Comparison of ENCODE assay signal across 9 cellular contexts in the genomic region with DNA sequence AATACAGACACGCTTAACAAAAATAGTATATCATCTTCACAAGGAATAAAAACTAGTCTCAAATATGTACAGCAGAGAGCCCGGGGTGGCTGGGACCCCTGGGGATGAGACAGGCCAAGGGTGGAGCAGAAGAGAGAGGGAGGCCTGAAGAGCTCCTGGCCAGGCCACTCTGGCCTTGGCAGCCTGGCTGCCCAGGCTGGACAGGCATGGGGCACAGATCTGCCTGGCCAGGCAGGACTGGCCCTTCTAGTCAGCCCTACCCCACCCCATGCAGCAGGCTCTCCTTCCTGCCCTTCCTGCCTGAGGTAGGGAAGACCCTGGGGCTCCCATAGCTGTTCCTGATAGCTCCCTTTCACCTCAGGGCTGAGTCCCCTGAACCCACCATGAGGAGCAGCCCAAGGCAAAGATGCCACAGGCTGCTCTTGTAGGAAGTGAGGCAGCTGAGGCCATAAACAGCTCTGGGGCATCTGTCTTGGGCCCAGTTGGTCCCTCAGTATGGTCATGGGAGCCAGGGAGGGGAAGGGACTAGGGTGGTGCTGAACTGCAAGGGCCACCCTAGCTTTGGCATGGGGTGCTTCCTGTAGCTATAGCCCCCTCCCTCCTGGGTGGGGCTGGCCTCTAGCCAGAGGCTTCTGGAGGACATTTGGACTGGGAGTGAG. TPM values are rescaled to one million over a fixed set of nuclear protein-coding genes. Genes with fewer than 3 reads are reported as not detected.
A peak's percentile ranks its signal among the peaks of the same experiment; 100 is the strongest.
DNase-seq lines count a peak whose midpoint lies in the region; ATAC-seq and TF ChIP-seq lines count a peak whose summit lies in the region.
"Had no signal": no experiment of that assay in that cellular context is flagged by ENCODE, and none has a peak within 500 bp of the region (broad histone marks: within the 10 kb centered on the region; RNA-seq: fewer than 3 reads in every experiment).

No MANE protein-coding gene starts in this region.

- peaks cover 0 to 36% of the 10 kb centered on the region in 2 donors for H3K36me3 Mint-ChIP-seq in CD4-positive, alpha-beta memory T cell

- no peaks in the 10 kb centered on the region for H3K27me3 Mint-ChIP-seq in CD4-positive, alpha-beta memory T cell

- H3K9ac ChIP-seq in trophoblast cell (ENCODE audit: low read length), result no peak overlapping the region

- CTCF ChIA-PET in CD4-positive, alpha-beta memory T cell (lab: Charles Lee; ENCODE audit: partially characterized antibody), result interaction anchor here (1.0 to 9.7 kb wide), 5 partner anchors 10 to 63 kb away, joined by 4 to 581 read pairs (median 6); partner anchors contain the start of gene BCL2L1
- CTCF ChIA-PET in PC-9 (lab: Charles Lee), result interaction anchor here (1.4 to 2.4 kb wide), 2 partner anchors 37 to 59 kb away, joined by 4 to 16 read pairs; no protein-coding TSS in a partner anchor

- H3K4me2 ChIP-seq in PC-9 (peak overlapping the region; percentile 30; the same call in 1 of the 2 replicates), trophoblast cell (ENCODE audit: low read length) (no peak overlapping the region)

- H3K9me2 ChIP-seq in PC-9 (ENCODE audit: insufficient read depth), result no peaks in the 10 kb centered on the region

- H3K4ac ChIP-seq in trophoblast cell (ENCODE audit: low read depth, low read length), result no peak overlapping the region

- no peaks in the 10 kb centered on the region for H3K9me3 ChIP-seq in CD4-positive, alpha-beta memory T cell (ENCODE audit: control insufficient read depth in 1 of 2, low read length in 2 of 2)
- H3K9me3 ChIP-seq in PC-9 (ENCODE audit: insufficient read depth, low read depth), result no peaks in the 10 kb centered on the region
- H3K9me3 ChIP-seq in trophoblast cell (ENCODE audit: insufficient read depth, low read depth, low read length), result no peaks in the 10 kb centered on the region

- H4K91ac ChIP-seq in trophoblast cell (ENCODE audit: low read depth, low read length), result no peak overlapping the region

- H3K27ac Mint-ChIP-seq in CD4-positive, alpha-beta memory T cell, result peak overlapping the region in 5 of 7 donors; percentile 42 to 66 (median 63)

- peak overlapping the region; percentile 4 for H3K18ac ChIP-seq in trophoblast cell (ENCODE audit: low read length)

- POLR2A ChIA-PET in CD4-positive, alpha-beta memory T cell (lab: Charles Lee; ENCODE audit: partially characterized antibody), result interaction anchor here (1.1 to 2.9 kb wide), 4 partner anchors 11 to 58 kb away, joined by 4 to 38 read pairs (median 7); partner anchors contain the start of gene BCL2L1
- POLR2A ChIA-PET in PC-9 (lab: Charles Lee; ENCODE audit: unreplicated experiment), result interaction anchor here (0.6 kb wide), 2 partner anchors 30 to 44 kb away, joined by 5 read pairs; no protein-coding TSS in a partner anchor

- no peak overlapping the region for H4K8ac ChIP-seq in trophoblast cell (ENCODE audit: low read depth, low read length)

- H3F3A ChIP-seq in PC-9 (ENCODE audit: insufficient read depth, low read depth), result peaks cover 79% of the 10 kb centered on the region

- peaks cover 45% of the 10 kb centered on the region for H3K4me1 ChIP-seq in CD4-positive, alpha-beta memory T cell (ENCODE audit: insufficient read depth, low read length)
- H3K4me1 ChIP-seq in PC-9 (replicated peaks; ENCODE audit: insufficient read depth), result peaks cover 53% of the 10 kb centered on the region
- peaks cover 26 to 28% of the 10 kb centered on the region in 2 experiments for H3K4me1 ChIP-seq in trophoblast cell (ENCODE audit: control insufficient read depth in 1 of 2, insufficient read depth in 2 of 2, low read length in 2 of 2)

- no peak overlapping the region for H2BK5ac ChIP-seq in trophoblast cell (ENCODE audit: low read depth, low read length, poor library complexity)

- peaks cover 17% of the 10 kb centered on the region for H3K36me3 ChIP-seq in CD4-positive, alpha-beta memory T cell (ENCODE audit: insufficient read depth, low read length)
- H3K36me3 ChIP-seq in PC-9 (ENCODE audit: low read depth), result peaks cover 17% of the 10 kb centered on the region
- peaks cover 13 to 15% of the 10 kb centered on the region in 2 experiments for H3K36me3 ChIP-seq in trophoblast cell (ENCODE audit: control insufficient read depth in 1 of 2, insufficient read depth in 2 of 2, low read length in 2 of 2)
- peaks cover 25% of the 10 kb centered on the region for H3K36me3 ChIP-seq in brain microvascular endothelial cell (replicated peaks)

- ATAC-seq in GM21390 (IDR thresholded peaks at IDR 0.05; ENCODE audit: unreplicated experiment), result no peak

- H4K20me1 ChIP-seq in PC-9 (ENCODE audit: insufficient read depth), result peaks cover 28% of the 10 kb centered on the region

- no peak overlapping the region for H4K12ac ChIP-seq in trophoblast cell (ENCODE audit: low read depth, low read length)

- H3K14ac ChIP-seq in trophoblast cell (ENCODE audit: low read length), result no peak overlapping the region

- H3K4me3 ChIP-seq in CD4-positive, alpha-beta memory T cell (ENCODE audit: low read length in 2 of 2), result no peak overlapping the region
- no peak overlapping the region for H3K4me3 ChIP-seq in PC-9
- no peak overlapping the region for H3K4me3 ChIP-seq in trophoblast cell (ENCODE audit: low read depth, low read length)
- no peak overlapping the region for H3K4me3 ChIP-seq in brain microvascular endothelial cell (ENCODE audit: low read depth, low read length)

- WGBS in trophoblast cell (ENCODE audit: extremely low coverage, insufficient coverage, insufficient read length), result no CpG with 5 or more reads among the region's 2 CpGs

- H3K79me2 ChIP-seq in PC-9 (ENCODE audit: low read depth), result peaks cover 38% of the 10 kb centered on the region
- H3K79me2 ChIP-seq in trophoblast cell (ENCODE audit: control insufficient read depth, insufficient read depth, low read length, poor library complexity), result no peaks in the 10 kb centered on the region

- H2BK120ac ChIP-seq in trophoblast cell (ENCODE audit: insufficient read depth, low read length, poor library complexity), result no peak overlapping the region

- in situ Hi-C loops in brain microvascular endothelial cell (cut with HindIII; ENCODE audit: low pct_ligation_motif_present, low sequenced_read_pairs), result no loop called here

- no peaks in the 10 kb centered on the region for H3K27me3 ChIP-seq in CD4-positive, alpha-beta memory T cell (ENCODE audit: insufficient read depth, low read length)
- H3K27me3 ChIP-seq in PC-9 (ENCODE audit: insufficient read depth, low read depth), result no peaks in the 10 kb centered on the region
- no peaks in the 10 kb centered on the region for H3K27me3 ChIP-seq in trophoblast cell (ENCODE audit: insufficient read depth, low read length)
- no peaks in the 10 kb centered on the region for H3K27me3 ChIP-seq in brain microvascular endothelial cell (replicated peaks)

- intact Hi-C loops in CD4-positive, alpha-beta memory T cell (cut with micrococcal nuclease), result no loop called here
- intact Hi-C loops in PC-9 (cut with micrococcal nuclease; ENCODE audit: unreplicated experiment), result no loop called here

- H3K27ac ChIP-seq in CD4-positive, alpha-beta memory T cell (ENCODE audit: low read depth, low read length), result no peak overlapping the region
- H3K27ac ChIP-seq in PC-9 (peak overlapping the region; percentile 61; the same call in 1 of the 2 replicates), epithelial cell of prostate (peak overlapping the region; percentile 56), trophoblast cell (ENCODE audit: low read depth, low read length) (no peak overlapping the region), brain microvascular endothelial cell (no peak overlapping the region)

- BruUV-seq in PC-9 (replicated peaks; lab: Mats Ljungman, UMichigan), result no TSS peak

- H2BK12ac ChIP-seq in trophoblast cell (ENCODE audit: low read length), result no peak overlapping the region

- no peaks in the 10 kb centered on the region for H3K9me3 Mint-ChIP-seq in CD4-positive, alpha-beta memory T cell

- H2AFZ ChIP-seq in PC-9 (no peak overlapping the region), trophoblast cell (ENCODE audit: insufficient read depth, low read length, poor library complexity) (no peak overlapping the region)

- H3K23ac ChIP-seq in trophoblast cell (ENCODE audit: low read length), result no peak overlapping the region

- no peak for TF ChIP-seq CTCF in PC-9 (conservative IDR thresholded peaks at IDR 0.05)
- no peak for TF ChIP-seq CTCF in brain microvascular endothelial cell (IDR thresholded peaks at IDR 0.05; ENCODE audit: low read depth, low read length, missing control alignments)

- H3K79me1 ChIP-seq in trophoblast cell (ENCODE audit: low read length), result peaks cover 13% of the 10 kb centered on the region

- peak overlapping the region; percentile 0 for H2AK5ac ChIP-seq in trophoblast cell (ENCODE audit: low read length)

- peaks cover 28 to 64% (median 46%) of the 10 kb centered on the region in 4 donors for H3K4me1 Mint-ChIP-seq in CD4-positive, alpha-beta memory T cell

- DNase-seq in CD4-positive, alpha-beta memory T cell, result no peak
- DNase-seq in PC-9 (peak in 1 of 2 experiments; percentile 20), epithelial cell of prostate (ENCODE audit: low read depth, low spot score) (no peak), trophoblast cell (no peak), SHP77 (lab: John Stamatoyannopoulos, UW) (no peak), brain microvascular endothelial cell (no peak), cortex of kidney (lab: John Stamatoyannopoulos, UW) (no peak)

- no peak overlapping the region for H3K4me3 Mint-ChIP-seq in CD4-positive, alpha-beta memory T cell

RNA-seq across cellular contexts. Expression of gene COX4I2, which starts 27.1 kb away (rescaled TPM):
- total RNA-seq in CD4-positive, alpha-beta memory T cell, result not detected
- polyA plus RNA-seq in CD4-positive, alpha-beta memory T cell, result not detected
- total RNA-seq in PC-9 (2021), result not detected in 2 replicates
- polyA plus RNA-seq in trophoblast cell (2013), result 1.7 TPM in 2 replicates
- total RNA-seq: endothelial cell of umbilical vein had no signal
- polyA plus RNA-seq: endothelial cell of umbilical vein had no signal

RNA-seq across cellular contexts. Expression of gene BCL2L1, which starts 57.8 kb away (rescaled TPM):
- 10 to 100 TPM; 20.3 to 20.8 TPM for total RNA-seq in CD4-positive, alpha-beta memory T cell
- 10 to 100 TPM; 22.8 to 26.1 TPM for polyA plus RNA-seq in CD4-positive, alpha-beta memory T cell
- total RNA-seq in PC-9 (2021), result 125 and 129 TPM in 2 replicates
- 62.0 and 65.1 TPM in 2 replicates for polyA plus RNA-seq in trophoblast cell (2013)

RNA-seq across cellular contexts. Expression of gene ID1, which starts 59.7 kb away (rescaled TPM):
- under 1 TPM in 1 of 2 experiments, not detected in 1; 0.50 TPM for total RNA-seq in CD4-positive, alpha-beta memory T cell
- 1 to 10 TPM in 1 of 2 donors, under 1 TPM in 1; 0.49 to 1.4 TPM for polyA plus RNA-seq in CD4-positive, alpha-beta memory T cell
- 74.4 and 164 TPM in 2 replicates for total RNA-seq in PC-9 (2021)
- polyA plus RNA-seq in trophoblast cell (2013), result 992 and 1,052 TPM in 2 replicates

Comparison
In these comparisons a context has a peak if more than half of its experiments do, and no peak if none do; other contexts are left out.
1. H3K27ac ChIP-seq: peak in PC-9 (single experiment) and epithelial cell of prostate (single experiment); none in CD4-positive, alpha-beta memory T cell (single experiment), trophoblast cell (single experiment) and brain microvascular endothelial cell (single experiment).
2. RNA of gene ID1, which starts 59.7 kb away (total RNA-seq): 74.4 to 164 TPM in PC-9; 0.50 TPM in CD4-positive, alpha-beta memory T cell; every median in the first group is over 10 times any median in the second.